In genomic region chr11:67584205-67584880, GRCh38 we compare ENCODE assay signal across 8 cellular contexts. TPM values are rescaled to one million over a fixed set of nuclear protein-coding genes. Genes with fewer than 3 reads are reported as not detected.
A peak's percentile ranks its signal among the peaks of the same experiment; 100 is the strongest.
DNase-seq lines count a peak whose midpoint lies in the region; ATAC-seq and TF ChIP-seq lines count a peak whose summit lies in the region.

No MANE protein-coding gene starts in this region.

- peaks cover 40% of the 10 kb centered on the region for H3K4me1 Mint-ChIP-seq in activated naive CD8-positive, alpha-beta T cell treated with anti-CD3 and anti-CD28 coated beads for 36 hours

- H3K27ac Mint-ChIP-seq in activated naive CD8-positive, alpha-beta T cell treated with anti-CD3 and anti-CD28 coated beads for 36 hours: peak overlapping the region; percentile 72

- H3K9me3 Mint-ChIP-seq in activated naive CD8-positive, alpha-beta T cell treated with anti-CD3 and anti-CD28 coated beads for 36 hours: peaks cover 8% of the 10 kb centered on the region

- peaks cover 20% of the 10 kb centered on the region for H3K27me3 Mint-ChIP-seq in activated naive CD8-positive, alpha-beta T cell treated with anti-CD3 and anti-CD28 coated beads for 36 hours

- ATAC-seq in Right ventricle myocardium superior (ENCODE audit: poor library complexity) (peak; percentile 77), omental fat pad (ENCODE audit: low FRiP score) (peak; percentile 58), GM18519 (IDR thresholded peaks at IDR 0.05; ENCODE audit: low FRiP score, unreplicated experiment) (no peak), HG02571 (IDR thresholded peaks at IDR 0.05; ENCODE audit: unreplicated experiment) (no peak)

- TF ChIP-seq CTCF in omental fat pad (IDR thresholded peaks at IDR 0.05): no peak

- peak overlapping the region; percentile 86 for H3K4me3 Mint-ChIP-seq in activated naive CD8-positive, alpha-beta T cell treated with anti-CD3 and anti-CD28 coated beads for 36 hours

- DNase-seq in activated T-cell treated with anti-CD3 and anti-CD28 coated beads, Interleukin-2, amount 50 U/mL, for 1 hour: peak; percentile 45
- DNase-seq in activated T-cell treated with anti-CD3 and anti-CD28 coated beads for 4 hours (no peak), NOMO-1 treated with dmso at 0.1 percent for 144 hours (lab: John Stamatoyannopoulos, UW; ENCODE audit: unreplicated experiment) (peak; percentile 72), Right ventricle myocardium superior (peak; percentile 86), omental fat pad (ENCODE audit: low spot score) (no peak)
- DNase-seq in activated naive CD8-positive, alpha-beta T cell treated with anti-CD3 and anti-CD28 coated beads for 36 hours: peak; percentile 40

- H3K36me3 Mint-ChIP-seq in activated naive CD8-positive, alpha-beta T cell treated with anti-CD3 and anti-CD28 coated beads for 36 hours: peaks cover 43% of the 10 kb centered on the region

- intact Hi-C loops in Right ventricle myocardium superior (cut with DNase I): no loop called here

RNA-seq across cellular contexts. Expression of gene GSTP1, which starts 0.7 kb away (rescaled TPM):
- 100 to 1,000 TPM; 452 to 465 TPM for total RNA-seq in activated naive CD8-positive, alpha-beta T cell treated with anti-CD3 and anti-CD28 coated beads for 36 hours
- total RNA-seq in Right ventricle myocardium superior: 361 TPM
- 100 to 1,000 TPM; 435 to 948 (median 670) TPM for total RNA-seq in omental fat pad

RNA-seq across cellular contexts. Expression of gene NDUFV1, which starts 22.4 kb away (rescaled TPM):
- total RNA-seq in activated naive CD8-positive, alpha-beta T cell treated with anti-CD3 and anti-CD28 coated beads for 36 hours: 100 to 1,000 TPM; 317 to 321 TPM
- total RNA-seq in Right ventricle myocardium superior: 754 TPM
- total RNA-seq in omental fat pad: 100 to 1,000 TPM; 143 to 233 (median 165) TPM

RNA-seq across cellular contexts. Expression of gene NUDT8, which starts 45.4 kb away (rescaled TPM):
- 10 to 100 TPM; 30.2 to 31.0 TPM for total RNA-seq in activated naive CD8-positive, alpha-beta T cell treated with anti-CD3 and anti-CD28 coated beads for 36 hours
- 110 TPM for total RNA-seq in Right ventricle myocardium superior
- 10 to 100 TPM in 2 of 4 donors, 1 to 10 TPM in 2; 5.5 to 15.4 (median 9.7) TPM for total RNA-seq in omental fat pad

RNA-seq across cellular contexts. Expression of gene TBX10, which starts 55.2 kb away (rescaled TPM):
- total RNA-seq in activated naive CD8-positive, alpha-beta T cell treated with anti-CD3 and anti-CD28 coated beads for 36 hours: not detected
- total RNA-seq in Right ventricle myocardium superior: 0.51 TPM
- not detected for total RNA-seq in omental fat pad

Comparison
In these comparisons a context has a peak if more than half of its experiments do, and no peak if none do; other contexts are left out.
1. DNase-seq: peak in activated T-cell treated with anti-CD3 and anti-CD28 coated beads, Interleukin-2, amount 50 U/mL, for 1 hour (single experiment), NOMO-1 treated with dmso at 0.1 percent for 144 hours (single experiment), activated naive CD8-positive, alpha-beta T cell treated with anti-CD3 and anti-CD28 coated beads for 36 hours (single experiment) and Right ventricle myocardium superior (single experiment); none in activated T-cell treated with anti-CD3 and anti-CD28 coated beads for 4 hours (single experiment) and omental fat pad (single experiment).
2. ATAC-seq: peak in Right ventricle myocardium superior (single experiment) and omental fat pad (single experiment); none in GM18519 (single experiment) and HG02571 (single experiment).